8 cellular contexts compared by ENCODE assay signal in genomic region chr10:46565591-46566332, GRCh38. TPM values are rescaled to one million over a fixed set of nuclear protein-coding genes. Genes with fewer than 3 reads are reported as not detected.
A peak's percentile ranks its signal among the peaks of the same experiment; 100 is the strongest.
DNase-seq lines count a peak whose midpoint lies in the region; ATAC-seq and TF ChIP-seq lines count a peak whose summit lies in the region.
"Not testable (repeated sequence)": the region's sequence is repeated elsewhere in the genome, so short reads cannot be mapped to it uniquely, and the experiment has no call there.

No MANE protein-coding gene starts in this region.

- not testable (repeated sequence) for H3K27me3 ChIP-seq in BJ (ENCODE audit: control insufficient read depth, insufficient read depth, low read length)

- CTCF ChIA-PET in BJ (lab: Yijun Ruan, JAX): interaction anchor here (0.7 to 1.1 kb wide), 4 partner anchors 169 to 339 kb away, joined by 3 to 7 read pairs (median 5); no protein-coding TSS in a partner anchor

- not testable (repeated sequence) for H3K4me3 ChIP-seq in BJ (ENCODE audit: low read depth, low read length)

- ATAC-seq in GM19025 (IDR thresholded peaks at IDR 0.05; ENCODE audit: low read depth, unreplicated experiment) (peak; percentile 75), HG03432 (IDR thresholded peaks at IDR 0.05; ENCODE audit: unreplicated experiment) (peak; percentile 51)

- DNase-seq in BJ (ENCODE audit: low read depth) (peak; percentile 19), NCI-H69 (lab: John Stamatoyannopoulos, UW) (peak; percentile 36), cerebellar cortex (ENCODE audit: low spot score) (peak; percentile 88), kidney tubule cell (ENCODE audit: low spot score) (peak; percentile 78), smooth muscle cell of the brain vasculature (ENCODE audit: low read depth, low spot score) (peak; percentile 63)
- peak; percentile 27 to 39 for DNase-seq in activated CD4-positive, alpha-beta T cell treated with anti-CD3 and anti-CD28 coated beads for 4 hours

- peak; percentile 79 for TF ChIP-seq CTCF in BJ (IDR thresholded peaks at IDR 0.05; ENCODE audit: insufficient read depth, low read depth, low read length)

- not testable (repeated sequence) for H3K36me3 ChIP-seq in BJ (ENCODE audit: control insufficient read depth, insufficient read depth, low read length)

- POLR2A ChIA-PET in BJ (lab: Charles Lee): not testable (repeated sequence)

RNA-seq across cellular contexts. Expression of gene GPRIN2, which starts 9.3 kb away (rescaled TPM):
- polyA plus RNA-seq in BJ (2011; rRNA removed): 0.04 TPM in 1 of 2 replicates, not detected in the other
- not detected in 2 replicates for polyA minus RNA-seq in BJ (2011; rRNA and poly(A)+ RNA removed)

RNA-seq across cellular contexts. Expression of gene SYT15, which starts 13.2 kb away (rescaled TPM):
- polyA plus RNA-seq in BJ (2011; rRNA removed): 0.92 and 2.3 TPM in 2 replicates
- polyA minus RNA-seq in BJ (2011; rRNA and poly(A)+ RNA removed): 1.1 and 1.7 TPM in 2 replicates

Comparison
In these comparisons a context has a peak if more than half of its experiments do, and no peak if none do; other contexts are left out.
1. DNase-seq: peak in every context shown above with its lines; median percentile 88 in cerebellar cortex; 78 in kidney tubule cell; 63 in smooth muscle cell of the brain vasculature; 36 in NCI-H69; 33 in activated CD4-positive, alpha-beta T cell treated with anti-CD3 and anti-CD28 coated beads for 4 hours; 19 in BJ.